ENCODE assay signal across 23 cellular contexts in genomic region chr2:167332358-167332757, GRCh38. TPM values are rescaled to one million over a fixed set of nuclear protein-coding genes. Genes with fewer than 3 reads are reported as not detected.
DNase-seq lines count a peak whose midpoint lies in the region; ATAC-seq and TF ChIP-seq lines count a peak whose summit lies in the region.
"Had no signal": no experiment of that assay in that cellular context is flagged by ENCODE, and none has a peak within 500 bp of the region (broad histone marks: within the 10 kb centered on the region; RNA-seq: fewer than 3 reads in every experiment).

No MANE protein-coding gene starts in this region.

- H3K27ac Mint-ChIP-seq in neural progenitor cell (no peak overlapping the region), endothelial cell (ENCODE audit: unreplicated experiment) (no peak overlapping the region)
- no peak overlapping the region for H3K27ac Mint-ChIP-seq in stimulated activated naive CD8-positive, alpha-beta T cell treated with anti-CD3 and anti-CD28 coated beads, Interleukin-15, amount 100 ng/mL, for 72 hours
- H3K27ac Mint-ChIP-seq in activated naive CD4-positive, alpha-beta T cell treated with anti-CD3 and anti-CD28 coated beads, Interleukin-2, amount 50 U/mL, for 72 hours: no peak overlapping the region
- H3K27ac Mint-ChIP-seq: CD4-positive, alpha-beta memory T cell had no signal

- H3K36me3 Mint-ChIP-seq in neural progenitor cell (peaks cover 9% of the 10 kb centered on the region), endothelial cell (ENCODE audit: low read depth, unreplicated experiment) (no peaks in the 10 kb centered on the region)
- H3K36me3 Mint-ChIP-seq in activated naive CD4-positive, alpha-beta T cell treated with anti-CD3 and anti-CD28 coated beads, Interleukin-2, amount 50 U/mL, for 72 hours: no peaks in the 10 kb centered on the region
- H3K36me3 Mint-ChIP-seq: CD4-positive, alpha-beta memory T cell had no signal

- H3K36me3 ChIP-seq in HUES48 (ENCODE audit: control insufficient read depth, insufficient read depth, low read length) (no peaks in the 10 kb centered on the region), colonic mucosa (no peaks in the 10 kb centered on the region), iPS-20b (ENCODE audit: insufficient read depth, low read depth, low read length) (no peaks in the 10 kb centered on the region), neural progenitor cell (no peaks in the 10 kb centered on the region)
- H3K36me3 ChIP-seq: MG63, SJSA1 had no signal

- no peaks in the 10 kb centered on the region for H3K27me3 ChIP-seq in HUES48 (ENCODE audit: control insufficient read depth, insufficient read depth, low read length)
- no peaks in the 10 kb centered on the region for H3K27me3 ChIP-seq in colonic mucosa
- no peaks in the 10 kb centered on the region for H3K27me3 ChIP-seq in iPS-20b (ENCODE audit: insufficient read depth, low read length)
- H3K27me3 ChIP-seq in neural progenitor cell: no peaks in the 10 kb centered on the region
- H3K27me3 ChIP-seq: MG63, SJSA1 had no signal

- H4K20me1 ChIP-seq in neural progenitor cell (ENCODE audit: low read depth): peaks cover 24% of the 10 kb centered on the region

- DNase-seq in colonic mucosa (peak; percentile 27), neural progenitor cell (ENCODE audit: low spot score) (no peak), endothelial cell (ENCODE audit: low spot score) (no peak), head of caudate nucleus (no peak)
- no peak for DNase-seq in stimulated activated naive CD8-positive, alpha-beta T cell treated with anti-CD3 and anti-CD28 coated beads, Interleukin-15, amount 100 ng/mL, for 72 hours
- DNase-seq in activated naive CD4-positive, alpha-beta T cell treated with anti-CD3 and anti-CD28 coated beads, Interleukin-2, amount 50 U/mL, for 72 hours (ENCODE audit: low spot score in 2 of 2): no peak
- DNase-seq: C1 segment of cervical spinal cord; CD4-positive, alpha-beta memory T cell; COR-L47; DMS53; IMR-90; KG1; MG63; NCI-H2029 treated with DMSO at 0.1 percent for 48 hours; NCI-H446 treated with DMSO at 0.1 percent for 48 hours; NCI-H526; NK-92 treated with Interleukin-12 subunit alpha and Interleukin-12 subunit beta, amount 100 ng/mL, for 24 hours; Right ventricle myocardium superior; RPMI8226 had no signal

- H3K4me3 Mint-ChIP-seq in neural progenitor cell (no peak overlapping the region), endothelial cell (ENCODE audit: unreplicated experiment) (no peak overlapping the region)
- H3K4me3 Mint-ChIP-seq in stimulated activated naive CD8-positive, alpha-beta T cell treated with anti-CD3 and anti-CD28 coated beads, Interleukin-15, amount 100 ng/mL, for 72 hours: no peak overlapping the region
- H3K4me3 Mint-ChIP-seq: CD4-positive, alpha-beta memory T cell had no signal

- no peak overlapping the region for H2AFZ ChIP-seq in neural progenitor cell (replicated peaks)

- H3F3A ChIP-seq in neural progenitor cell (ENCODE audit: low read depth): peaks cover 34% of the 10 kb centered on the region

- no peak for ATAC-seq in stimulated activated naive CD8-positive, alpha-beta T cell treated with anti-CD3 and anti-CD28 coated beads, Interleukin-15, amount 100 ng/mL, for 72 hours
- no peak for ATAC-seq in activated naive CD4-positive, alpha-beta T cell treated with anti-CD3 and anti-CD28 coated beads, Interleukin-2, amount 50 U/mL, for 72 hours

- TF ChIP-seq CTCF in colonic mucosa (IDR thresholded peaks at IDR 0.05) (no peak), neural progenitor cell (IDR thresholded peaks at IDR 0.05) (no peak), endothelial cell (IDR thresholded peaks at IDR 0.05; ENCODE audit: unreplicated experiment) (no peak)

- H3K9ac ChIP-seq in HUES48 (ENCODE audit: low read depth, low read length) (no peak overlapping the region; the same call in 1 of the 2 replicates), colonic mucosa (ENCODE audit: low read depth in 2 of 2, low read length in 2 of 2) (peak overlapping the region in 1 of 2 donors; percentile 53), iPS-20b (ENCODE audit: low read depth, low read length) (peak overlapping the region; percentile 34; the same call in 1 of the 2 replicates), neural progenitor cell (no peak overlapping the region)

- H3K4me1 Mint-ChIP-seq in neural progenitor cell (peaks cover 44% of the 10 kb centered on the region), endothelial cell (ENCODE audit: unreplicated experiment) (peaks cover 6% of the 10 kb centered on the region)
- H3K4me1 Mint-ChIP-seq in stimulated activated naive CD8-positive, alpha-beta T cell treated with anti-CD3 and anti-CD28 coated beads, Interleukin-15, amount 100 ng/mL, for 72 hours: no peaks in the 10 kb centered on the region
- H3K4me1 Mint-ChIP-seq: CD4-positive, alpha-beta memory T cell had no signal

- H3K4me3 ChIP-seq in HUES48 (ENCODE audit: low read depth, low read length) (peak overlapping the region; percentile 43; the same call in 1 of the 2 replicates), colonic mucosa (no peak overlapping the region), iPS-20b (ENCODE audit: low read length) (peak overlapping the region; percentile 48), neural progenitor cell (no peak overlapping the region)
- H3K4me3 ChIP-seq: A549, MG63, SJSA1 had no signal

- H3K4me2 ChIP-seq in neural progenitor cell: peak overlapping the region; percentile 69
- H3K4me2 ChIP-seq: A549 had no signal

- H3K9me3 ChIP-seq in HUES48 (ENCODE audit: control insufficient read depth, insufficient read depth, low read length) (no peaks in the 10 kb centered on the region), colonic mucosa (no peaks in the 10 kb centered on the region), iPS-20b (ENCODE audit: insufficient read depth, low read depth, low read length) (no peaks in the 10 kb centered on the region), neural progenitor cell (ENCODE audit: low read depth) (no peaks in the 10 kb centered on the region)
- H3K9me3 ChIP-seq: A549, SJSA1 had no signal

- intact Hi-C loops in colonic mucosa (cut with DNase I): no loop called here
- intact Hi-C loops in head of caudate nucleus (cut with DNase I): no loop called here

- H3K27me3 Mint-ChIP-seq in neural progenitor cell (ENCODE audit: insufficient read depth, low read depth) (peaks cover 3% of the 10 kb centered on the region), endothelial cell (ENCODE audit: unreplicated experiment) (no peaks in the 10 kb centered on the region)
- H3K27me3 Mint-ChIP-seq in stimulated activated naive CD8-positive, alpha-beta T cell treated with anti-CD3 and anti-CD28 coated beads, Interleukin-15, amount 100 ng/mL, for 72 hours: no peaks in the 10 kb centered on the region

- peaks cover 79% of the 10 kb centered on the region for H3K4me1 ChIP-seq in HUES48 (ENCODE audit: control insufficient read depth, insufficient read depth, low read length)
- H3K4me1 ChIP-seq in colonic mucosa: peaks cover 4% of the 10 kb centered on the region
- H3K4me1 ChIP-seq in iPS-20b (ENCODE audit: insufficient read depth, low read length): peaks cover 72% of the 10 kb centered on the region
- H3K4me1 ChIP-seq in neural progenitor cell: peaks cover 34% of the 10 kb centered on the region
- H3K4me1 ChIP-seq: A549, SJSA1 had no signal

- peaks cover 31% of the 10 kb centered on the region for H3K79me2 ChIP-seq in neural progenitor cell (ENCODE audit: low read depth)

- peak overlapping the region; percentile 94 for H3K27ac ChIP-seq in HUES48 (ENCODE audit: low read depth, low read length)
- peak overlapping the region; percentile 53 for H3K27ac ChIP-seq in colonic mucosa
- no peak overlapping the region for H3K27ac ChIP-seq in iPS-20b (ENCODE audit: low read length)
- H3K27ac ChIP-seq in neural progenitor cell: no peak overlapping the region
- H3K27ac ChIP-seq: A549, SJSA1 had no signal

- H3K9me3 Mint-ChIP-seq in neural progenitor cell (peaks cover 23% of the 10 kb centered on the region), endothelial cell (ENCODE audit: unreplicated experiment) (no peaks in the 10 kb centered on the region)
- no peaks in the 10 kb centered on the region for H3K9me3 Mint-ChIP-seq in stimulated activated naive CD8-positive, alpha-beta T cell treated with anti-CD3 and anti-CD28 coated beads, Interleukin-15, amount 100 ng/mL, for 72 hours
- H3K9me3 Mint-ChIP-seq in activated naive CD4-positive, alpha-beta T cell treated with anti-CD3 and anti-CD28 coated beads, Interleukin-2, amount 50 U/mL, for 72 hours: peaks cover 0 to 6% of the 10 kb centered on the region in 2 donors

RNA-seq across cellular contexts. Expression of gene B3GALT1, which starts 39.6 kb away (rescaled TPM):
- total RNA-seq in colonic mucosa (10 to 100 TPM; 10.5 to 19.2 TPM), neural progenitor cell (ENCODE audit: low replicate concordance) (5.8 and 8.9 TPM in 2 replicates), endothelial cell (ENCODE audit: unreplicated experiment) (3.2 TPM)
- under 1 TPM in 1 of 2 donors, not detected in 1; 0.04 TPM for total RNA-seq in activated naive CD4-positive, alpha-beta T cell treated with anti-CD3 and anti-CD28 coated beads, Interleukin-2, amount 50 U/mL, for 72 hours
- total RNA-seq: CD4-positive, alpha-beta memory T cell; SJSA1 had no signal

Comparison
In these comparisons a context has a peak if more than half of its experiments do, and no peak if none do; other contexts are left out.
1. H3K27ac ChIP-seq: peak in HUES48 (single experiment) and colonic mucosa (single experiment); none in iPS-20b (single experiment) and neural progenitor cell (single experiment).
2. H3K4me3 ChIP-seq: peak in HUES48 (single experiment) and iPS-20b (single experiment); none in colonic mucosa (single experiment) and neural progenitor cell (single experiment).